ENCODE assay signal across 14 cellular contexts in the genomic region with DNA sequence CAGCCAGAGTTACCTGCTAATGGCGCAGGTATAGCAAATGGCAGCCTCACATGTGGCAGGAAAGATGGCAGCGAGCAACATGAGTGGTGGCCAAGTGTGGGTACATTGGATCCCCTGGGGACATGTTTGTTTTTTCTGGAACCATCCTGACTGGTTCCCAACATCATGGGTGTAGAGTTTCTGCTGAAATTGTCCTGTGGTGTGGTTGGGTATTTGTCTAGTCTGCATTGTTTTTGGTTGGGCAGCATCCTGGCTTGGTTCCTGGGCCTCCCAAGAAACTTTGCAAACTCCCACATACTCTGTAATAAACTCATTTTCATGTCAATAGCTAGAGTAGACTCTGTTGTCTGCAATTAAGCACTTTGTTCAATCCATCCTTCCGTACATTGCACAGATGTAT.
DNase-seq lines count a peak whose midpoint lies in the region; ATAC-seq and TF ChIP-seq lines count a peak whose summit lies in the region.
"Had no signal": no experiment of that assay in that cellular context is flagged by ENCODE, and none has a peak within 500 bp of the region (broad histone marks: within the 10 kb centered on the region; RNA-seq: fewer than 3 reads in every experiment).

No MANE protein-coding gene starts in this region.

- no peaks in the 10 kb centered on the region for H4K20me1 ChIP-seq in OCI-LY7 (ENCODE audit: insufficient read depth, low read length)

- intact Hi-C loops in OCI-LY7 (cut with micrococcal nuclease; ENCODE audit: unreplicated experiment): no loop called here

- H3K4me2 ChIP-seq in OCI-LY7 (ENCODE audit: low read length): no peak overlapping the region

- DNase-seq in MG63 (peak; percentile 58), coronary artery (ENCODE audit: low spot score) (peak; percentile 21), myocyte (ENCODE audit: low read depth) (peak; percentile 33), OCI-LY7 (ENCODE audit: low spot score) (no peak), HuH-7.5 (ENCODE audit: low spot score) (no peak), amygdala (lab: John Stamatoyannopoulos, UW) (no peak)
- DNase-seq: Caco-2; CD8-positive, alpha-beta memory T cell; DND-41; GDM1; GOT3; IMR-90 had no signal

- TF ChIP-seq CTCF in coronary artery (IDR thresholded peaks at IDR 0.05) (no peak), OCI-LY7 (conservative IDR thresholded peaks at IDR 0.05; ENCODE audit: low read length) (no peak)

- H3K79me2 ChIP-seq in OCI-LY7 (ENCODE audit: insufficient read depth, low read depth, low read length): no peaks in the 10 kb centered on the region

- H3K36me3 ChIP-seq in MG63 (no peaks in the 10 kb centered on the region), OCI-LY7 (ENCODE audit: insufficient read depth, low read length) (no peaks in the 10 kb centered on the region)
- H3K36me3 ChIP-seq: HAP-1 had no signal

- POLR2A ChIA-PET in OCI-LY7 (lab: Charles Lee): no interaction called here

- H2AFZ ChIP-seq in OCI-LY7 (ENCODE audit: low read length): no peak overlapping the region

- CTCF ChIA-PET in OCI-LY7 (lab: Charles Lee; ENCODE audit: unreplicated experiment): no interaction called here

- no TSS peak for BruUV-seq in OCI-LY7 (replicated peaks; lab: Mats Ljungman, UMichigan)

- no peaks in the 10 kb centered on the region for H3K27me3 ChIP-seq in MG63

- no peak overlapping the region for H3K27ac ChIP-seq in coronary artery
- no peak overlapping the region for H3K27ac ChIP-seq in OCI-LY7 (ENCODE audit: low read depth, low read length, poor library complexity, severe bottlenecking)

- no peak for ATAC-seq in HG03442 (IDR thresholded peaks at IDR 0.05; ENCODE audit: unreplicated experiment)

- no peaks in the 10 kb centered on the region for H3K9me2 ChIP-seq in OCI-LY7 (ENCODE audit: insufficient read depth, low read length)

- H3K4me3 ChIP-seq in MG63: no peak overlapping the region
- no peak overlapping the region for H3K4me3 ChIP-seq in coronary artery
- no peak overlapping the region for H3K4me3 ChIP-seq in OCI-LY7 (ENCODE audit: low read depth, low read length, poor library complexity, severe bottlenecking)
- H3K4me3 ChIP-seq: HAP-1 had no signal

- no peaks in the 10 kb centered on the region for H3K4me1 ChIP-seq in OCI-LY7 (ENCODE audit: insufficient read depth, low read length, poor library complexity, severe bottlenecking)
- H3K4me1 ChIP-seq: Caco-2 had no signal

- H3K9me3 ChIP-seq in MG63 (peaks cover 5% of the 10 kb centered on the region; the same call in 1 of the 2 replicates), OCI-LY7 (ENCODE audit: low read length) (no peaks in the 10 kb centered on the region)
- H3K9me3 ChIP-seq: Caco-2, HAP-1 had no signal

Comparison
In these comparisons a context has a peak if more than half of its experiments do, and no peak if none do; other contexts are left out.
1. DNase-seq: peak in MG63 (single experiment), coronary artery (single experiment) and myocyte (single experiment); none in OCI-LY7 (single experiment), HuH-7.5 (single experiment) and amygdala (0 of 56).